ENCODE assay signal across 1 cellular context in genomic region chr7:147013820-147014219, GRCh38.
TF ChIP-seq lines count a peak whose summit lies in the region.

No MANE protein-coding gene starts in this region.

TF ChIP-seq in SK-N-SH treated with all-trans-retinoic acid at 6 μM for 48 hours, 23 proteins besides CTCF, POLR2A, EP300 and RAD21 (continued from another document):
- TF ChIP-seq CREB5 (CRISPR knock-in tag; IDR thresholded peaks at IDR 0.05; ENCODE audit: low read depth) = peak; percentile 99
- no peak for TF ChIP-seq ARNTL (CRISPR knock-in tag; IDR thresholded peaks at IDR 0.05; ENCODE audit: borderline replicate concordance, low read depth)
- peak; percentile 45; the same call in 1 of the 2 replicates for TF ChIP-seq ZNF8 (CRISPR knock-in tag; IDR thresholded peaks at IDR 0.05)
- TF ChIP-seq ZC3H10 (CRISPR knock-in tag; IDR thresholded peaks at IDR 0.05) = peak; percentile 98
- TF ChIP-seq PATZ1 (CRISPR knock-in tag; IDR thresholded peaks at IDR 0.05; ENCODE audit: borderline replicate concordance) = peak; percentile 93; the same call in 1 of the 2 replicates
- TF ChIP-seq CSRNP3 (CRISPR knock-in tag; IDR thresholded peaks at IDR 0.05) = peak; percentile 72; the same call in 1 of the 2 replicates
